Comparison of ENCODE assay signal across 9 cellular contexts in genomic region chr5:10913846-10914245, GRCh38.
A peak's percentile ranks its signal among the peaks of the same experiment; 100 is the strongest.
DNase-seq lines count a peak whose midpoint lies in the region; ATAC-seq and TF ChIP-seq lines count a peak whose summit lies in the region.
"Had no signal": no experiment of that assay in that cellular context is flagged by ENCODE, and none has a peak within 500 bp of the region (broad histone marks: within the 10 kb centered on the region; RNA-seq: fewer than 3 reads in every experiment).

No MANE protein-coding gene starts in this region.

- no peak overlapping the region for H3K4me3 ChIP-seq in GM12865 (ENCODE audit: low read depth, low read length)
- H3K4me3 ChIP-seq in mammary epithelial cell (replicated peaks in 1 of 3; ENCODE audit: insufficient read depth in 1 of 3, low read depth in 2 of 3, low read length in 3 of 3) = no peak overlapping the region

- H4K20me1 ChIP-seq in mammary epithelial cell (ENCODE audit: insufficient read depth, low read length) = no peaks in the 10 kb centered on the region

- H2AFZ ChIP-seq in mammary epithelial cell (ENCODE audit: low read depth, low read length) = no peak overlapping the region

- H3K9me3 ChIP-seq in mammary epithelial cell (replicated peaks; ENCODE audit: insufficient read depth, low read length) = no peaks in the 10 kb centered on the region

- DNase-seq in GM12865 (ENCODE audit: low read depth) = peak; percentile 15
- peak; percentile 25 for DNase-seq in NCI-H460 (ENCODE audit: extremely low read depth, low read depth)
- DNase-seq in mammary epithelial cell = peak; percentile 76
- DNase-seq in non-pigmented ciliary epithelial cell (ENCODE audit: low read depth) = peak; percentile 88
- no peak for DNase-seq in activated naive CD4-positive, alpha-beta T cell treated with anti-CD3 and anti-CD28 coated beads for 36 hours
- DNase-seq in DMS79 treated with DMSO at 0.1 percent for 48 hours (lab: John Stamatoyannopoulos, UW) = no peak
- no peak for DNase-seq in activated CD4-positive, CD25-positive, alpha-beta regulatory T cell (lab: John Stamatoyannopoulos, UW)
- DNase-seq: activated CD8-positive, alpha-beta memory T cell treated with anti-CD3 and anti-CD28 coated beads, Interleukin-2, amount 10 ng/mL, durations not matched to agents 7 days and 5 days had no signal

- CTCF ChIA-PET in mammary epithelial cell (lab: Charles Lee; ENCODE audit: low non-redundant PET) = no interaction called here
- CTCF ChIA-PET in activated naive CD4-positive, alpha-beta T cell treated with anti-CD3 and anti-CD28 coated beads for 36 hours (lab: Charles Lee) = no interaction called here

- no peak overlapping the region for H3K27ac Mint-ChIP-seq in activated naive CD4-positive, alpha-beta T cell treated with anti-CD3 and anti-CD28 coated beads for 36 hours
- H3K27ac Mint-ChIP-seq: activated CD8-positive, alpha-beta memory T cell treated with anti-CD3 and anti-CD28 coated beads, Interleukin-2, amount 10 ng/mL, durations not matched to agents 7 days and 5 days had no signal

- H3K4me3 Mint-ChIP-seq in activated naive CD4-positive, alpha-beta T cell treated with anti-CD3 and anti-CD28 coated beads for 36 hours = no peak overlapping the region
- H3K4me3 Mint-ChIP-seq: activated CD8-positive, alpha-beta memory T cell treated with anti-CD3 and anti-CD28 coated beads, Interleukin-2, amount 10 ng/mL, durations not matched to agents 7 days and 5 days had no signal

- no peaks in the 10 kb centered on the region for H3K27me3 ChIP-seq in mammary epithelial cell (ENCODE audit: insufficient read depth, low read length)

- H3K4me1 Mint-ChIP-seq in activated naive CD4-positive, alpha-beta T cell treated with anti-CD3 and anti-CD28 coated beads for 36 hours (ENCODE audit: low read depth) = no peaks in the 10 kb centered on the region
- H3K4me1 Mint-ChIP-seq: activated CD8-positive, alpha-beta memory T cell treated with anti-CD3 and anti-CD28 coated beads, Interleukin-2, amount 10 ng/mL, durations not matched to agents 7 days and 5 days had no signal

- H3K36me3 Mint-ChIP-seq in activated naive CD4-positive, alpha-beta T cell treated with anti-CD3 and anti-CD28 coated beads for 36 hours (ENCODE audit: low read depth) = no peaks in the 10 kb centered on the region
- H3K36me3 Mint-ChIP-seq: activated CD8-positive, alpha-beta memory T cell treated with anti-CD3 and anti-CD28 coated beads, Interleukin-2, amount 10 ng/mL, durations not matched to agents 7 days and 5 days had no signal

- H3K9ac ChIP-seq in mammary epithelial cell (ENCODE audit: insufficient read depth, low read length) = no peak overlapping the region

- BruUV-seq in mammary epithelial cell (replicated peaks; lab: Mats Ljungman, UMichigan) = no TSS peak

- H3K27ac ChIP-seq in mammary epithelial cell (ENCODE audit: insufficient read depth, low read depth, low read length) = no peak overlapping the region

- peaks cover 15% of the 10 kb centered on the region for H3K27me3 Mint-ChIP-seq in activated naive CD4-positive, alpha-beta T cell treated with anti-CD3 and anti-CD28 coated beads for 36 hours (ENCODE audit: low read depth)

- no peak for ATAC-seq in HG02852 (IDR thresholded peaks at IDR 0.05; ENCODE audit: unreplicated experiment)
- ATAC-seq: activated CD8-positive, alpha-beta memory T cell treated with anti-CD3 and anti-CD28 coated beads, Interleukin-2, amount 10 ng/mL, durations not matched to agents 7 days and 5 days had no signal

- H3K9me3 Mint-ChIP-seq in activated naive CD4-positive, alpha-beta T cell treated with anti-CD3 and anti-CD28 coated beads for 36 hours = no peaks in the 10 kb centered on the region

- H3K79me2 ChIP-seq in mammary epithelial cell (ENCODE audit: insufficient read depth, low read length) = no peaks in the 10 kb centered on the region

- intact Hi-C loops in mammary epithelial cell (cut with micrococcal nuclease) = no loop called here
- intact Hi-C loops in activated naive CD4-positive, alpha-beta T cell treated with anti-CD3 and anti-CD28 coated beads for 36 hours (cut with micrococcal nuclease) = no loop called here

- 10% methylated on average over 5 of the region's 5 CpGs for WGBS in mammary epithelial cell (ENCODE audit: low coverage, missing lambda C conversion rate)

- in situ Hi-C loops in mammary epithelial cell (cut with MboI; ENCODE audit: low sequenced_read_pairs in 2 of 2) = no loop called here

- H3K36me3 ChIP-seq in mammary epithelial cell (ENCODE audit: insufficient read depth, low read length) = no peaks in the 10 kb centered on the region

- dilution Hi-C loops in mammary epithelial cell (cut with HindIII; ENCODE audit: low sequenced_read_pairs) = no loop called here

- TF ChIP-seq CTCF in GM12865 (IDR thresholded peaks at IDR 0.05; ENCODE audit: insufficient read depth, low read depth, low read length, missing control alignments) = no peak
- TF ChIP-seq CTCF in mammary epithelial cell (conservative IDR thresholded peaks at IDR 0.05 in 1 of 2, IDR thresholded peaks at IDR 0.05 in 1 of 2; ENCODE audit: extremely low read depth in 1 of 2, insufficient read depth in 1 of 2, low read depth in 1 of 2, low read length in 2 of 2) = no peak

- no peak overlapping the region for H3K4me2 ChIP-seq in mammary epithelial cell (ENCODE audit: insufficient read depth, low read depth, low read length)

- H3K4me1 ChIP-seq in mammary epithelial cell (ENCODE audit: insufficient read depth, low read length) = no peaks in the 10 kb centered on the region

Comparison
In these comparisons a context has a peak if more than half of its experiments do, and no peak if none do; other contexts are left out.
1. DNase-seq: peak in GM12865 (single experiment), NCI-H460 (single experiment), mammary epithelial cell (single experiment) and non-pigmented ciliary epithelial cell (single experiment); none in activated naive CD4-positive, alpha-beta T cell treated with anti-CD3 and anti-CD28 coated beads for 36 hours (single experiment), DMS79 treated with DMSO at 0.1 percent for 48 hours (single experiment) and activated CD4-positive, CD25-positive, alpha-beta regulatory T cell (0 of 4).